In genomic region chr2:5713101-5713500, GRCh38 we compare ENCODE assay signal across 20 cellular contexts. TPM values are rescaled to one million over a fixed set of nuclear protein-coding genes. Genes with fewer than 3 reads are reported as not detected.
DNase-seq lines count a peak whose midpoint lies in the region; ATAC-seq, FAIRE-seq and TF ChIP-seq lines count a peak whose summit lies in the region.
"Had no signal": no experiment of that assay in that cellular context is flagged by ENCODE, and none has a peak within 500 bp of the region (broad histone marks: within the 10 kb centered on the region; RNA-seq: fewer than 3 reads in every experiment).

No MANE protein-coding gene starts in this region.

- no peak overlapping the region for H3K18ac ChIP-seq in mesendoderm (ENCODE audit: low read length)

- DNase-seq in ELF-1 (ENCODE audit: low read depth, low spot score) (peak; percentile 86), bronchial epithelial cell (ENCODE audit: low read depth) (peak; percentile 6), mesendoderm (peak; percentile 39), type B pancreatic cell (ENCODE audit: extremely low spot score, unreplicated experiment) (no peak), pancreas (no peak), endodermal cell (no peak)
- DNase-seq: C1 segment of cervical spinal cord; Calu3; CD4-positive, alpha-beta memory T cell; COR-L47; DMS79; EL; GF-D8; GOT3; HFFc6 had no signal

- no peak overlapping the region for H3K27ac Mint-ChIP-seq in type B pancreatic cell
- H3K27ac Mint-ChIP-seq in endodermal cell = no peak overlapping the region
- H3K27ac Mint-ChIP-seq: CD4-positive, alpha-beta memory T cell; HFFc6 had no signal

- H3K9ac ChIP-seq in mesendoderm (ENCODE audit: low read length) (no peak overlapping the region), endodermal cell (ENCODE audit: extremely low read depth, low read length, poor library complexity, severe bottlenecking) (no peak overlapping the region)

- H3K79me2 ChIP-seq in mesendoderm (ENCODE audit: control insufficient read depth, insufficient read depth, low read length) = no peaks in the 10 kb centered on the region

- no peaks in the 10 kb centered on the region for H3K79me1 ChIP-seq in mesendoderm (ENCODE audit: low read length)

- peaks cover 4% of the 10 kb centered on the region for H3K27me3 Mint-ChIP-seq in type B pancreatic cell
- H3K27me3 Mint-ChIP-seq in endodermal cell (ENCODE audit: insufficient read depth) = peaks cover 7% of the 10 kb centered on the region
- H3K27me3 Mint-ChIP-seq: CD4-positive, alpha-beta memory T cell had no signal

- H2BK15ac ChIP-seq in mesendoderm (replicated peaks; ENCODE audit: low read depth) = no peak overlapping the region

- H3K4me3 ChIP-seq in bronchial epithelial cell (ENCODE audit: low read depth, low read length) = no peak overlapping the region
- no peak overlapping the region for H3K4me3 ChIP-seq in mesendoderm (ENCODE audit: low read length)
- no peak overlapping the region for H3K4me3 ChIP-seq in pancreas
- H3K4me3 ChIP-seq in endodermal cell (ENCODE audit: low read length) = no peak overlapping the region
- H3K4me3 ChIP-seq: HAP-1 had no signal

- H3K4me1 Mint-ChIP-seq in type B pancreatic cell (ENCODE audit: unreplicated experiment) (no peaks in the 10 kb centered on the region), endodermal cell (peaks cover 2% of the 10 kb centered on the region)
- H3K4me1 Mint-ChIP-seq: CD4-positive, alpha-beta memory T cell had no signal

- H2BK5ac ChIP-seq in mesendoderm (ENCODE audit: low read length) = no peak overlapping the region

- H4K8ac ChIP-seq in mesendoderm (ENCODE audit: low read depth, low read length) = no peak overlapping the region

- TF ChIP-seq CTCF in bronchial epithelial cell (IDR thresholded peaks at IDR 0.05; ENCODE audit: insufficient read depth, low read length, severe bottlenecking) (no peak), type B pancreatic cell (conservative IDR thresholded peaks at IDR 0.05) (no peak), pancreas (IDR thresholded peaks at IDR 0.05) (no peak), endodermal cell (conservative IDR thresholded peaks at IDR 0.05) (no peak)

- H4K5ac ChIP-seq in mesendoderm (ENCODE audit: low read length) = no peak overlapping the region

- FAIRE-seq in bronchial epithelial cell (lab: Jason Lieb, UNC) = no peak
- no peak for FAIRE-seq in pancreas (lab: Jason Lieb, UNC)
- FAIRE-seq: GM12891, GM18507, H54 had no signal

- intact Hi-C loops in pancreas (cut with DNase I) = no loop called here

- no peak overlapping the region for H3K4me2 ChIP-seq in mesendoderm (ENCODE audit: low read length)

- H3K27me3 ChIP-seq in bronchial epithelial cell (ENCODE audit: control insufficient read depth, insufficient read depth, low read length) = no peaks in the 10 kb centered on the region
- H3K27me3 ChIP-seq in mesendoderm (ENCODE audit: insufficient read depth, low read length, poor library complexity) = no peaks in the 10 kb centered on the region
- peaks cover 0 to 4% (median 0%) of the 10 kb centered on the region in 4 donors for H3K27me3 ChIP-seq in pancreas
- H3K27me3 ChIP-seq in endodermal cell (ENCODE audit: control insufficient read depth, insufficient read depth, low read length, poor library complexity, severe bottlenecking) = no peaks in the 10 kb centered on the region

- H3K27ac ChIP-seq in mesendoderm (ENCODE audit: low read depth, low read length) = no peak overlapping the region
- no peak overlapping the region for H3K27ac ChIP-seq in pancreas
- H3K27ac ChIP-seq in endodermal cell (ENCODE audit: low read depth, low read length) = no peak overlapping the region

- peaks cover 20% of the 10 kb centered on the region for H3K9me3 Mint-ChIP-seq in type B pancreatic cell
- no peaks in the 10 kb centered on the region for H3K9me3 Mint-ChIP-seq in endodermal cell

- H3K36me3 ChIP-seq in bronchial epithelial cell (ENCODE audit: control insufficient read depth, insufficient read depth, low read length) (no peaks in the 10 kb centered on the region), mesendoderm (ENCODE audit: control insufficient read depth, insufficient read depth, low read length) (no peaks in the 10 kb centered on the region), pancreas (no peaks in the 10 kb centered on the region), endodermal cell (ENCODE audit: control insufficient read depth, insufficient read depth, low read length) (no peaks in the 10 kb centered on the region)
- H3K36me3 ChIP-seq: HAP-1 had no signal

- H2BK120ac ChIP-seq in mesendoderm (ENCODE audit: low read depth, low read length) = no peak overlapping the region

- H3K9me3 ChIP-seq in pancreas = no peaks in the 10 kb centered on the region
- H3K9me3 ChIP-seq in endodermal cell (ENCODE audit: control insufficient read depth, low read length) = no peaks in the 10 kb centered on the region
- H3K9me3 ChIP-seq: HAP-1 had no signal

- no peak overlapping the region for H3K23ac ChIP-seq in mesendoderm (ENCODE audit: low read length)

- H3K4me1 ChIP-seq in mesendoderm (ENCODE audit: control insufficient read depth, low read depth, low read length) (no peaks in the 10 kb centered on the region), pancreas (no peaks in the 10 kb centered on the region), endodermal cell (ENCODE audit: control insufficient read depth, insufficient read depth, low read length) (no peaks in the 10 kb centered on the region)
- H3K4me1 ChIP-seq: HAP-1 had no signal

- WGBS in mesendoderm (ENCODE audit: extremely low coverage, insufficient coverage, low lambda C conversion rate) = no CpG with 5 or more reads among the region's 2 CpGs
- 42 to 55% methylated on average over 2 of the region's 2 CpGs for WGBS in pancreas, 2 donors
- 71% methylated on average over 2 of the region's 2 CpGs; no CpG with 5 or more reads in 1 of the 2 experiments for whole genome bisulfite sequencing in endodermal cell (ENCODE audit: insufficient coverage in 1 of 2, insufficient read length in 1 of 2), 2 experiments

- H2AK5ac ChIP-seq in mesendoderm (ENCODE audit: low read length) = no peak overlapping the region

- H3K4ac ChIP-seq in mesendoderm (ENCODE audit: low read depth, low read length) = no peak overlapping the region

- H3K4me3 Mint-ChIP-seq in type B pancreatic cell = peak overlapping the region; percentile 31
- H3K4me3 Mint-ChIP-seq in endodermal cell = no peak overlapping the region
- H3K4me3 Mint-ChIP-seq: CD4-positive, alpha-beta memory T cell; HFFc6 had no signal

- peaks cover 4% of the 10 kb centered on the region for H3K36me3 Mint-ChIP-seq in type B pancreatic cell
- no peaks in the 10 kb centered on the region for H3K36me3 Mint-ChIP-seq in endodermal cell (ENCODE audit: low read depth)
- H3K36me3 Mint-ChIP-seq: CD4-positive, alpha-beta memory T cell had no signal

- H3K56ac ChIP-seq in mesendoderm (ENCODE audit: low read length) = no peak overlapping the region

- ATAC-seq in pancreas = no peak

RNA-seq across cellular contexts. Expression of gene SOX11, which starts 20.9 kb away (rescaled TPM):
- total RNA-seq in bronchial epithelial cell = not detected in 2 replicates
- 9.9 TPM for polyA plus RNA-seq in mesendoderm (2013, experiment 1 of 2)
- polyA plus RNA-seq in mesendoderm (2013, experiment 2 of 2) = 10.1 TPM
- 21.1 and 83.2 TPM in 2 replicates for total RNA-seq in type B pancreatic cell (ENCODE audit: low replicate concordance)
- under 1 TPM in 2 of 6 donors, not detected in 4; 0.03 to 0.09 TPM for total RNA-seq in pancreas
- polyA plus RNA-seq in pancreas = under 1 TPM; 0.04 to 0.05 TPM
- 10 to 100 TPM; 35.9 to 48.9 TPM for total RNA-seq in endodermal cell
- 117 TPM for polyA plus RNA-seq in endodermal cell (2013, experiment 1 of 2)
- polyA plus RNA-seq in endodermal cell (2013, experiment 2 of 2) = 117 TPM
- total RNA-seq: Calu3; CD4-positive, alpha-beta memory T cell; G401; HFFc6 had no signal
- polyA plus RNA-seq: CD4-positive, alpha-beta memory T cell had no signal

Comparison
In these comparisons a context has a peak if more than half of its experiments do, and no peak if none do; other contexts are left out.
1. DNase-seq: peak in ELF-1 (single experiment), bronchial epithelial cell (single experiment) and mesendoderm (single experiment); none in type B pancreatic cell (single experiment), pancreas (0 of 6) and endodermal cell (single experiment).
2. RNA of gene SOX11, which starts 20.9 kb away (total RNA-seq): 21.1 to 83.2 TPM in type B pancreatic cell and 35.9 to 48.9 TPM in endodermal cell; not detected in bronchial epithelial cell and 0.03 to 0.09 TPM in pancreas; every median in the first group is over 10 times any median in the second.